10 cellular contexts compared by ENCODE assay signal in the genomic region with DNA sequence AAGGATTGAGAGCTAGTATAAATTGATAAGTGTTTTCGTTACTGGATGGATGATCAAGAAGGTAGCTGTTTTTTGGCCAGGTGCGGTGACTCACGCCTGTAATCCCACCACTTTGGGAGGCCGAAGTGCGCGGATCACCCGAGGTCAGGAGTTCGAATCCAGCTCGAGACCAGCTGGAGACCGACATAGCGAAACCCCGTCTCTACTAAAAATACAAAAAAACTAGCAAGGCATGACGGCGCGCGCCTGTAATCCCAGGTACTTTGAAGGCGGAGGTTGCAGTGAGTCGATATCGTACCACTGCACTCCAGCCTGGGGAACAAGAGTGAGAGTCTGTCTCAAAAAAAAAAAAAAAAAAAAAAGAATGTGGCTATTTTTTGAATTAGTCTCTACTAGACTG. TPM values are rescaled to one million over a fixed set of nuclear protein-coding genes. Genes with fewer than 3 reads are reported as not detected.
DNase-seq lines count a peak whose midpoint lies in the region; ATAC-seq, FAIRE-seq and TF ChIP-seq lines count a peak whose summit lies in the region.
"Had no signal": no experiment of that assay in that cellular context is flagged by ENCODE, and none has a peak within 500 bp of the region (broad histone marks: within the 10 kb centered on the region; RNA-seq: fewer than 3 reads in every experiment).

No MANE protein-coding gene starts in this region.

- no CpG with 5 or more reads among the region's 19 CpGs for WGBS in neuronal stem cell (ENCODE audit: extremely low coverage in 2 of 2, insufficient read length in 2 of 2, insufficient replicate concordance in 1 of 2), 2 donors

- H3K36me3 ChIP-seq in CD8-positive, alpha-beta T cell (ENCODE audit: insufficient read depth, low read length) = no peaks in the 10 kb centered on the region
- no peaks in the 10 kb centered on the region for H3K36me3 ChIP-seq in neuronal stem cell (replicated peaks in 1 of 2; ENCODE audit: control insufficient read depth in 2 of 2, insufficient read depth in 2 of 2, low read length in 2 of 2)

- H3K4me1 Mint-ChIP-seq in CD8-positive, alpha-beta T cell (ENCODE audit: low read depth) = peaks cover 45% of the 10 kb centered on the region
- peaks cover 25% of the 10 kb centered on the region for H3K4me1 Mint-ChIP-seq in central memory CD8-positive, alpha-beta T cell
- H3K4me1 Mint-ChIP-seq in osteocyte (ENCODE audit: unreplicated experiment) = no peaks in the 10 kb centered on the region

- no peak overlapping the region for H4K8ac ChIP-seq in neuronal stem cell (ENCODE audit: low read depth, low read length)

- no peak overlapping the region for H3K4me2 ChIP-seq in neuronal stem cell (ENCODE audit: insufficient read depth, low read length, poor library complexity, severe bottlenecking)

- no peaks in the 10 kb centered on the region for H3K9me3 Mint-ChIP-seq in CD8-positive, alpha-beta T cell
- no peaks in the 10 kb centered on the region for H3K9me3 Mint-ChIP-seq in central memory CD8-positive, alpha-beta T cell
- H3K9me3 Mint-ChIP-seq in osteocyte (ENCODE audit: unreplicated experiment) = no peaks in the 10 kb centered on the region

- peak overlapping the region; percentile 99 for H3K27ac Mint-ChIP-seq in CD8-positive, alpha-beta T cell
- H3K27ac Mint-ChIP-seq in central memory CD8-positive, alpha-beta T cell (ENCODE audit: low read depth) = peak overlapping the region; percentile 94
- no peak overlapping the region for H3K27ac Mint-ChIP-seq in osteocyte (ENCODE audit: unreplicated experiment)

- H3K79me1 ChIP-seq in neuronal stem cell (ENCODE audit: low read depth, low read length) = no peaks in the 10 kb centered on the region

- H3K14ac ChIP-seq in neuronal stem cell (ENCODE audit: low read length) = no peak overlapping the region

- CTCF ChIA-PET in CD8-positive, alpha-beta T cell (lab: Charles Lee) = interaction anchor here (0.8 to 1.4 kb wide), 3 partner anchors 20 to 67 kb away, joined by 4 to 5 read pairs (median 4); no protein-coding TSS in a partner anchor

- no peak for TF ChIP-seq CTCF in CD8-positive, alpha-beta T cell (IDR thresholded peaks at IDR 0.05)
- TF ChIP-seq CTCF in LNCaP clone FGC (IDR thresholded peaks at IDR 0.05; ENCODE audit: control insufficient read depth, extremely low read depth, insufficient read depth) = no peak
- TF ChIP-seq CTCF in osteocyte (IDR thresholded peaks at IDR 0.05) = no peak

- no peak overlapping the region for H2BK120ac ChIP-seq in neuronal stem cell (ENCODE audit: low read depth, low read length)

- no peak overlapping the region for H2BK15ac ChIP-seq in neuronal stem cell (ENCODE audit: low read length)

- no peak overlapping the region for H3K23ac ChIP-seq in neuronal stem cell (ENCODE audit: low read depth, low read length, poor library complexity)

- H3K9ac ChIP-seq in neuronal stem cell (ENCODE audit: low read depth, low read length, poor library complexity) = no peak overlapping the region

- no peak overlapping the region for H4K91ac ChIP-seq in neuronal stem cell (ENCODE audit: low read depth, low read length, poor library complexity)

- no peaks in the 10 kb centered on the region for H3K27me3 ChIP-seq in CD8-positive, alpha-beta T cell (ENCODE audit: insufficient read depth, low read length)
- H3K27me3 ChIP-seq in neuronal stem cell (ENCODE audit: control insufficient read depth in 3 of 3, insufficient read depth in 3 of 3, low read depth in 1 of 3, low read length in 3 of 3) = no peaks in the 10 kb centered on the region

- no peak for DNase-seq in CD8-positive, alpha-beta T cell
- no peak for DNase-seq in LNCaP clone FGC (ENCODE audit: low read depth)
- no peak for DNase-seq in central memory CD8-positive, alpha-beta T cell (ENCODE audit: low spot score in 2 of 2)
- DNase-seq in neuronal stem cell (ENCODE audit: low spot score) = no peak
- no peak for DNase-seq in HTR-8/SVneo (ENCODE audit: insufficient read length, low spot score)
- no peak for DNase-seq in osteocyte (ENCODE audit: extremely low spot score, unreplicated experiment)
- DNase-seq: effector CD4-positive, alpha-beta T cell; retina had no signal

- peak overlapping the region; percentile 89 for H3K4me3 Mint-ChIP-seq in CD8-positive, alpha-beta T cell
- peak overlapping the region; percentile 76 for H3K4me3 Mint-ChIP-seq in central memory CD8-positive, alpha-beta T cell
- H3K4me3 Mint-ChIP-seq in osteocyte (ENCODE audit: unreplicated experiment) = no peak overlapping the region

- H3K4me1 ChIP-seq in CD8-positive, alpha-beta T cell (ENCODE audit: insufficient read depth, low read length) = peaks cover 9% of the 10 kb centered on the region
- no peaks in the 10 kb centered on the region for H3K4me1 ChIP-seq in neuronal stem cell (ENCODE audit: control insufficient read depth in 2 of 2, insufficient read depth in 1 of 2, low read depth in 1 of 2, low read length in 2 of 2)

- peaks cover 17% of the 10 kb centered on the region for H3K36me3 Mint-ChIP-seq in CD8-positive, alpha-beta T cell
- H3K36me3 Mint-ChIP-seq in central memory CD8-positive, alpha-beta T cell (ENCODE audit: insufficient read depth) = peaks cover 24% of the 10 kb centered on the region
- no peaks in the 10 kb centered on the region for H3K36me3 Mint-ChIP-seq in osteocyte (ENCODE audit: unreplicated experiment)

- no peak overlapping the region for H2BK12ac ChIP-seq in neuronal stem cell (ENCODE audit: low read length)

- POLR2A ChIA-PET in CD8-positive, alpha-beta T cell (lab: Charles Lee) = no interaction called here

- no peaks in the 10 kb centered on the region for H3K9me3 ChIP-seq in CD8-positive, alpha-beta T cell (ENCODE audit: low read length)
- no peaks in the 10 kb centered on the region for H3K9me3 ChIP-seq in neuronal stem cell (replicated peaks in 1 of 2; ENCODE audit: control insufficient read depth in 2 of 2, insufficient read depth in 1 of 2, low read depth in 1 of 2, low read length in 2 of 2)

- no peak overlapping the region for H3K4ac ChIP-seq in neuronal stem cell (ENCODE audit: low read length)

- H2BK5ac ChIP-seq in neuronal stem cell (ENCODE audit: low read length) = no peak overlapping the region

- no peak for FAIRE-seq in HTR-8/SVneo (lab: Jason Lieb, UNC)

- peak overlapping the region; percentile 97 for H3K4me3 ChIP-seq in CD8-positive, alpha-beta T cell (ENCODE audit: low read depth, low read length)
- peak overlapping the region; percentile 66 for H3K4me3 ChIP-seq in LNCaP clone FGC (ENCODE audit: low read depth, low read length)
- H3K4me3 ChIP-seq in neuronal stem cell (ENCODE audit: low read length in 2 of 2) = no peak overlapping the region

- H3K27me3 Mint-ChIP-seq in CD8-positive, alpha-beta T cell (ENCODE audit: low read depth) = no peaks in the 10 kb centered on the region
- H3K27me3 Mint-ChIP-seq in central memory CD8-positive, alpha-beta T cell = no peaks in the 10 kb centered on the region
- no peaks in the 10 kb centered on the region for H3K27me3 Mint-ChIP-seq in osteocyte (ENCODE audit: unreplicated experiment)

- intact Hi-C loops in CD8-positive, alpha-beta T cell (cut with DNase I, micrococcal nuclease) = loop anchor here (2.0 to 5.0 kb wide), 2 partner anchors 65 to 66 kb away; no protein-coding TSS in a partner anchor

- H3K18ac ChIP-seq in neuronal stem cell (ENCODE audit: low read length) = no peak overlapping the region

- no peak for ATAC-seq in CD8-positive, alpha-beta T cell
- no peak for ATAC-seq in central memory CD8-positive, alpha-beta T cell (replicated peaks; ENCODE audit: extremely low read depth, poor library complexity, severe bottlenecking)
- ATAC-seq in HG02798 (IDR thresholded peaks at IDR 0.05; ENCODE audit: poor library complexity, unreplicated experiment) = no peak

- no peak overlapping the region for H2AK5ac ChIP-seq in neuronal stem cell (ENCODE audit: low read depth, low read length)

- H2AFZ ChIP-seq in neuronal stem cell (ENCODE audit: low read length) = no peak overlapping the region

- no peak overlapping the region for H3K27ac ChIP-seq in CD8-positive, alpha-beta T cell (ENCODE audit: low read depth, low read length)
- H3K27ac ChIP-seq in neuronal stem cell (replicated peaks; ENCODE audit: low read length) = peak overlapping the region; percentile 33

RNA-seq across cellular contexts. Expression of a gene that starts 2.0 kb away (rescaled TPM):
- total RNA-seq in CD8-positive, alpha-beta T cell = 10 to 100 TPM; 29.3 to 31.4 TPM
- 12.1 TPM for polyA plus RNA-seq in neuronal stem cell (2013, experiment 1 of 2)
- polyA plus RNA-seq in neuronal stem cell (2013, experiment 2 of 2) = 13.0 TPM
- total RNA-seq in osteocyte = not detected in 2 replicates
- total RNA-seq: mononuclear cell had no signal

Comparison
In these comparisons a context has a peak if more than half of its experiments do, and no peak if none do; other contexts are left out.
1. H3K4me3 ChIP-seq: peak in CD8-positive, alpha-beta T cell (single experiment) and LNCaP clone FGC (single experiment); none in neuronal stem cell (0 of 2).